Comparison of ENCODE assay signal across 15 cellular contexts in the genomic region with DNA sequence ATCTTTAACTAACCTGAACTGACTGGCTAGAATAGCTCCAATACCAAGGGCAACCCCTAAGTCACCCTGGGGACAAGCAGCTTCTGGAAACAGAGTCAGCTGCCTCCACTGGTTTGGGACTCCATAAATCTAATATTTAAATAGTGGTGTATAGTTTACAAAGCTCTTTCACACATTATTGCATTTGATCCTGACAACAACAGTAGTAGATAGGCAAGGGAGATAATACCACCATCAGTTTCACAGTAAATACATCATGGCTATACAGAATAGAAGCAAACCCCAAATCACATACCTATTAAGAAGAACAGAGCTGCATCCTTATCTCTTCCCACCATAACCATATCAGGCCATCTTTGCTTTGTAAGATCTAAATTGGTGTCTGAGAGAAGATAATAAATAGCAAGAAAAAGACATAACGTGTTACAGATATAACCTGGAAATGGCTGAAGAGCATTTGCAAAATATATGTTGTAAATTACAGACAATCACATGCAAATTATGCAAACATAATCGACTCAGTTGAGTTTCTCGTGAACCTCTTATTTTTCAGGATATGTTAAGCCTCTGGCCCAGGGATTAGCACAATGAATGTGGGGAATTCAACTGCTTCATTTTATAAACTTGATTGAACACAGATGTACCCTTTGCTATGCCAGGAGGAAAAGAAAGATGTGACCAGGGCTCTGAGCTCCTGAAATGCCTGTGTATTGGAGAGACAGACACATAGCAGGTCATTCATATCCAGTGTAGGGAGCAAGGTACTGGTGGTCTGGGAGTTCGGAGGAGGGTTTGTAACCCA.
A peak's percentile ranks its signal among the peaks of the same experiment; 100 is the strongest.
DNase-seq lines count a peak whose midpoint lies in the region; ATAC-seq and TF ChIP-seq lines count a peak whose summit lies in the region.
"Had no signal": no experiment of that assay in that cellular context is flagged by ENCODE, and none has a peak within 500 bp of the region (broad histone marks: within the 10 kb centered on the region; RNA-seq: fewer than 3 reads in every experiment).

No MANE protein-coding gene starts in this region.

- no peaks in the 10 kb centered on the region for H3K36me3 ChIP-seq in uterus
- no peaks in the 10 kb centered on the region for H3K36me3 ChIP-seq in Karpas-422 (ENCODE audit: insufficient read depth, low read length)

- H3K9ac ChIP-seq in Karpas-422 (ENCODE audit: low read length) = no peak overlapping the region

- DNase-seq in GM03348 (ENCODE audit: low spot score) (peak; percentile 64), fibroblast of peridontal ligament (ENCODE audit: extremely low read depth) (peak; percentile 60), uterus (no peak), hepatic stellate cell (ENCODE audit: low spot score) (no peak), Karpas-422 (no peak)
- DNase-seq: C1 segment of cervical spinal cord, GF-D8, NCI-H187 treated with DMSO at 0.1 percent for 48 hours, NCI-H69, SHP77 treated with DMSO at 0.1 percent for 48 hours had no signal

- no peaks in the 10 kb centered on the region for H3K9me2 ChIP-seq in Karpas-422 (replicated peaks; ENCODE audit: insufficient read depth, low read length)

- H3K9me3 ChIP-seq in uterus = no peaks in the 10 kb centered on the region
- H3K9me3 ChIP-seq in Karpas-422 (ENCODE audit: low read length) = no peaks in the 10 kb centered on the region

- H3K27ac ChIP-seq in uterus (peak overlapping the region; percentile 25 to 60), Karpas-422 (ENCODE audit: low read length) (no peak overlapping the region)
- H3K27ac ChIP-seq: HL-60 had no signal

- no peak for TF ChIP-seq CTCF in uterus (IDR thresholded peaks at IDR 0.05)

- no peak for TF ChIP-seq POLR2A in uterus (IDR thresholded peaks at IDR 0.05)

- no peaks in the 10 kb centered on the region for H4K20me1 ChIP-seq in Karpas-422 (ENCODE audit: insufficient read depth, low read depth, low read length)

- H3K4me3 ChIP-seq in uterus = no peak overlapping the region
- no peak overlapping the region for H3K4me3 ChIP-seq in Karpas-422 (ENCODE audit: low read length)
- H3K4me3 ChIP-seq: GM23338 had no signal

- H3K4me1 ChIP-seq in uterus (no peaks in the 10 kb centered on the region), Karpas-422 (ENCODE audit: low read length) (no peaks in the 10 kb centered on the region)

- H3K79me2 ChIP-seq in Karpas-422 (ENCODE audit: low read length) = no peaks in the 10 kb centered on the region

- H2AFZ ChIP-seq in Karpas-422 (ENCODE audit: low read length) = no peak overlapping the region
- H2AFZ ChIP-seq: GM23338 had no signal

- H3K4me2 ChIP-seq in Karpas-422 (ENCODE audit: low read depth, low read length, poor library complexity, severe bottlenecking) = no peak overlapping the region
- H3K4me2 ChIP-seq: GM23338 had no signal

- intact Hi-C loops in uterus (cut with DNase I; ENCODE audit: low total_unique reads) = no loop called here

- ATAC-seq in SK-N-SH treated with all-trans-retinoic acid at 6 μM for 48 hours (peak; percentile 87), HG03378 (IDR thresholded peaks at IDR 0.05; ENCODE audit: unreplicated experiment) (no peak)
- ATAC-seq: GM23338, HCT116 had no signal

- H3K27me3 ChIP-seq in uterus (no peaks in the 10 kb centered on the region), Karpas-422 (ENCODE audit: low read length) (no peaks in the 10 kb centered on the region)

TF ChIP-seq in SK-N-SH treated with all-trans-retinoic acid at 6 μM for 48 hours, 23 proteins besides CTCF, POLR2A, EP300 and RAD21:
- TF ChIP-seq POU6F1 (CRISPR knock-in tag; IDR thresholded peaks at IDR 0.05; ENCODE audit: borderline replicate concordance, low read depth) = no peak
- TF ChIP-seq TCF4 (CRISPR knock-in tag; IDR thresholded peaks at IDR 0.05; ENCODE audit: borderline replicate concordance) = peak; percentile 68; the same call in 1 of the 2 replicates
- peak; percentile 37; the same call in 1 of the 2 replicates for TF ChIP-seq ZNF70 (CRISPR knock-in tag; IDR thresholded peaks at IDR 0.05)
- no peak for TF ChIP-seq BACH2 (CRISPR knock-in tag; IDR thresholded peaks at IDR 0.05; ENCODE audit: borderline replicate concordance)

Comparison
In these comparisons a context has a peak if more than half of its experiments do, and no peak if none do; other contexts are left out.
1. DNase-seq: peak in GM03348 (single experiment) and fibroblast of peridontal ligament (single experiment); none in uterus (0 of 2), hepatic stellate cell (single experiment) and Karpas-422 (single experiment).